9 cellular contexts compared by ENCODE assay signal in the genomic region with DNA sequence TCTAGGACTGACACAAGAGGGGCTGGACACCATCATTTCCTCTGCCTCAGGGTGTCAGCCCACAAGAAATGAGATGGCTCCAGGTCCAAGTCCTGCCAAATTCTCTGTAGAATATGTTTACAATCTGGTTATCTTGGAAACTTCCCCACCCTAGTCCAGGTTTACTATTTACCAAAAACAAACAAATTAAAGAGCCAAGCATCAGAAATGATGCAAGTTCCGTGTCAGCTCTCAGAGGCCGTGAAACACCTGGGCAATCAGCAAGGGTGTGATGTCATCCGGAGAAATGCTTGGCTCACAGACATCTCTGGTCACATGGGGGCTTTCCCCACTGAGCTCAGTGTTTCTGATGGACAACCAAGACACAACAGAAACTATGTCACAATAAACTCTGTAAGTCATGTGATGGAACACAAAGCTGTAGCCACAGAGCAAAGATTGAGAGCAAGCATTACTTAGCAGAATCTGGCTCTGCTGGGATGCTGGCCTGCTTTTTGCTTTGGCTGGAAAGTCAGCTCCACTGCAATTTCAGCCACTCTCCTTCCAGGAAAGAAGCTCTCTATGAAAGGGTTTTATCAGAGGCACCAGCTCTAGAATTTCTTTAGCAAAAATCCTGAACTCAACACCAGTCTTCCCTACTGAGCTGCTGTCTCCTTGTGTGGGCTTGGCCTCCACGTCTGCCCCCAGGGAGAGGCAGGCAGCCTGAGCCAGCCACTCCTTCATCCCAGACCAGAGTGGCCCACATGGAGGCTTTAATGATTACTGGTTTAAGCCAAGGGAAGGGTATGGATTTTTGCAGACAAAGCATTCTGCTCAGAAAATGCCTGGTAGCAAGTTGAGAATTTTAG. TPM values are rescaled to one million over a fixed set of nuclear protein-coding genes. Genes with fewer than 3 reads are reported as not detected.
DNase-seq lines count a peak whose midpoint lies in the region; ATAC-seq and TF ChIP-seq lines count a peak whose summit lies in the region.
"Had no signal": no experiment of that assay in that cellular context is flagged by ENCODE, and none has a peak within 500 bp of the region (broad histone marks: within the 10 kb centered on the region; RNA-seq: fewer than 3 reads in every experiment).

No MANE protein-coding gene starts in this region.

- no peak for TF ChIP-seq CTCF in CD8-positive, alpha-beta T cell (IDR thresholded peaks at IDR 0.05)
- no peak for TF ChIP-seq CTCF in fibroblast of the aortic adventitia (IDR thresholded peaks at IDR 0.05; ENCODE audit: insufficient read depth, low read length)

- no peaks in the 10 kb centered on the region for H3K27me3 Mint-ChIP-seq in CD8-positive, alpha-beta T cell (ENCODE audit: low read depth)

- no peaks in the 10 kb centered on the region for H3K9me3 ChIP-seq in CD8-positive, alpha-beta T cell (ENCODE audit: low read length)
- H3K9me3 ChIP-seq: neutrophil had no signal

- H3K9me3 Mint-ChIP-seq in CD8-positive, alpha-beta T cell: no peaks in the 10 kb centered on the region

- POLR2A ChIA-PET in CD8-positive, alpha-beta T cell (lab: Charles Lee): no interaction called here

- no peaks in the 10 kb centered on the region for H3K36me3 Mint-ChIP-seq in CD8-positive, alpha-beta T cell

- CTCF ChIA-PET in CD8-positive, alpha-beta T cell (lab: Charles Lee): interaction anchor here (4.0 kb wide), 1 partner anchor 10 kb away, joined by 22 read pairs; no protein-coding TSS in a partner anchor

- H3K36me3 ChIP-seq in CD8-positive, alpha-beta T cell (ENCODE audit: insufficient read depth, low read length): no peaks in the 10 kb centered on the region
- H3K36me3 ChIP-seq: neutrophil had no signal

- H3K27ac ChIP-seq in CD8-positive, alpha-beta T cell (ENCODE audit: low read depth, low read length): no peak overlapping the region
- H3K27ac ChIP-seq: neutrophil had no signal

- intact Hi-C loops in CD8-positive, alpha-beta T cell (cut with DNase I, micrococcal nuclease): no loop called here

- no peak overlapping the region for H3K4me3 Mint-ChIP-seq in CD8-positive, alpha-beta T cell

- peak; percentile 38 for ATAC-seq in CD8-positive, alpha-beta T cell
- ATAC-seq in GM18870 (IDR thresholded peaks at IDR 0.05; ENCODE audit: unreplicated experiment) (peak; percentile 80), HG03175 (IDR thresholded peaks at IDR 0.05; ENCODE audit: unreplicated experiment) (peak; percentile 66)

- H3K27me3 ChIP-seq in CD8-positive, alpha-beta T cell (ENCODE audit: insufficient read depth, low read length): no peaks in the 10 kb centered on the region
- H3K27me3 ChIP-seq: neutrophil had no signal

- H3K4me1 ChIP-seq in CD8-positive, alpha-beta T cell (ENCODE audit: insufficient read depth, low read length): no peaks in the 10 kb centered on the region

- H3K27ac Mint-ChIP-seq in CD8-positive, alpha-beta T cell: no peak overlapping the region

- no peaks in the 10 kb centered on the region for H3K4me1 Mint-ChIP-seq in CD8-positive, alpha-beta T cell (ENCODE audit: low read depth)

- no peak overlapping the region for H3K4me3 ChIP-seq in CD8-positive, alpha-beta T cell (ENCODE audit: low read depth, low read length)
- no peak overlapping the region for H3K4me3 ChIP-seq in fibroblast of the aortic adventitia (ENCODE audit: low read depth, low read length)

- DNase-seq in CD8-positive, alpha-beta T cell: no peak
- DNase-seq in SW480 (ENCODE audit: low spot score) (peak; percentile 89), fibroblast of the aortic adventitia (ENCODE audit: low read depth) (peak; percentile 97), retina (peak; percentile 40), NCI-H446 treated with DMSO at 0.1 percent for 48 hours (lab: John Stamatoyannopoulos, UW) (no peak)
- DNase-seq in activated CD8-positive, alpha-beta memory T cell treated with anti-CD3 and anti-CD28 coated beads, Interleukin-2, amount 50 U/mL, for 48 hours: no peak

RNA-seq across cellular contexts. Expression of gene NENF, which starts 55.9 kb away (rescaled TPM):
- 10 to 100 TPM; 17.7 to 20.3 TPM for total RNA-seq in CD8-positive, alpha-beta T cell
- total RNA-seq in fibroblast of the aortic adventitia (ENCODE audit: low replicate concordance): 38.4 and 43.3 TPM in 2 replicates

Comparison
In these comparisons a context has a peak if more than half of its experiments do, and no peak if none do; other contexts are left out.
1. DNase-seq: peak in SW480 (single experiment), fibroblast of the aortic adventitia (single experiment) and retina (single experiment); none in CD8-positive, alpha-beta T cell (0 of 7), NCI-H446 treated with DMSO at 0.1 percent for 48 hours (single experiment) and activated CD8-positive, alpha-beta memory T cell treated with anti-CD3 and anti-CD28 coated beads, Interleukin-2, amount 50 U/mL, for 48 hours (single experiment).
2. Peak in every context shown above with its lines, with median percentiles within 50 percentile points of each other: ATAC-seq.